ENCODE assay signal across 8 cellular contexts in genomic region chr12:123075591-123076171, GRCh38.
A peak's percentile ranks its signal among the peaks of the same experiment; 100 is the strongest.
DNase-seq lines count a peak whose midpoint lies in the region; ATAC-seq and TF ChIP-seq lines count a peak whose summit lies in the region.

No MANE protein-coding gene starts in this region.

- CTCF ChIA-PET in GM10248 (lab: Yijun Ruan, JAX), result interaction anchor here (0.8 to 2.1 kb wide), 6 partner anchors 10 to 43 kb away, joined by 3 to 10 read pairs (median 3); no protein-coding TSS in a partner anchor

- no peaks in the 10 kb centered on the region for H3K9me3 ChIP-seq in right cardiac atrium (ENCODE audit: control insufficient read depth, low read length)

- peak in 1 of 2 donors; percentile 12 for ATAC-seq in right cardiac atrium
- ATAC-seq in HG02870 (IDR thresholded peaks at IDR 0.05; ENCODE audit: unreplicated experiment), result no peak
- ATAC-seq in HG03045 (IDR thresholded peaks at IDR 0.05; ENCODE audit: unreplicated experiment), result no peak

- WGBS in right cardiac atrium, result 55% methylated on average over 17 of the region's 17 CpGs

- H3K27me3 ChIP-seq in right cardiac atrium (ENCODE audit: control insufficient read depth, insufficient read depth), result no peaks in the 10 kb centered on the region

- intact Hi-C loops in right cardiac atrium (cut with DNase I), result no loop called here
- intact Hi-C loops in head of caudate nucleus (cut with DNase I), result no loop called here

- peaks cover 38% of the 10 kb centered on the region for H3K4me1 ChIP-seq in right cardiac atrium (ENCODE audit: control insufficient read depth, insufficient read depth, low read length)

- no peak for TF ChIP-seq CTCF in GM10248 (IDR thresholded peaks at IDR 0.05; ENCODE audit: control extremely low read depth, extremely low read depth, low read depth, missing control alignments)

- H3K27ac ChIP-seq in right cardiac atrium (ENCODE audit: low read length), result peak overlapping the region; percentile 84

- DNase-seq in GM10248 (ENCODE audit: extremely low spot score), result peak; percentile 75
- peak; percentile 70 for DNase-seq in NCI-H446 treated with DMSO at 0.1 percent for 48 hours (lab: John Stamatoyannopoulos, UW)
- DNase-seq in activated T-cell treated with anti-CD3 and anti-CD28 coated beads, Interleukin-2, amount 50 U/mL, for 1 hour, result peak; percentile 79
- DNase-seq in right cardiac atrium, result no peak
- peak; percentile 75 for DNase-seq in stimulated activated CD4-positive, alpha-beta T cell treated with anti-CD3 and anti-CD28 coated beads, Interleukin-2, amount 100 ng/mL, for 24 hours
- DNase-seq in head of caudate nucleus, result no peak

- POLR2A ChIA-PET in GM10248 (lab: Yijun Ruan, JAX), result no interaction called here

- no peak overlapping the region for H3K4me3 ChIP-seq in right cardiac atrium (ENCODE audit: low read length)

Comparison
In these comparisons a context has a peak if more than half of its experiments do, and no peak if none do; other contexts are left out.
1. DNase-seq: peak in GM10248 (single experiment), NCI-H446 treated with DMSO at 0.1 percent for 48 hours (single experiment), activated T-cell treated with anti-CD3 and anti-CD28 coated beads, Interleukin-2, amount 50 U/mL, for 1 hour (single experiment) and stimulated activated CD4-positive, alpha-beta T cell treated with anti-CD3 and anti-CD28 coated beads, Interleukin-2, amount 100 ng/mL, for 24 hours (2 of 2); none in right cardiac atrium (0 of 3) and head of caudate nucleus (0 of 42).